Comparison of ENCODE assay signal across 36 cellular contexts in genomic region chr22:25626146-25626992, GRCh38.
DNase-seq lines count a peak whose midpoint lies in the region; ATAC-seq and TF ChIP-seq lines count a peak whose summit lies in the region.
"Had no signal": no experiment of that assay in that cellular context is flagged by ENCODE, and none has a peak within 500 bp of the region (broad histone marks: within the 10 kb centered on the region; RNA-seq: fewer than 3 reads in every experiment).

No MANE protein-coding gene starts in this region.

- H3K4me3 ChIP-seq in GM23338 (no peak overlapping the region), esophagus muscularis mucosa (no peak overlapping the region), A673 (ENCODE audit: low read depth, low read length, poor library complexity, severe bottlenecking) (no peak overlapping the region), foreskin fibroblast (ENCODE audit: low read depth in 1 of 2, low read length in 2 of 2) (no peak overlapping the region)
- H3K4me3 ChIP-seq: heart left ventricle, psoas muscle, sigmoid colon had no signal

- H3K27ac Mint-ChIP-seq in GM23338, result 0 out of 2 replicates have a peak overlapping the region, but pooled peaks have one; percentile 22
- no peak overlapping the region for H3K27ac Mint-ChIP-seq in stimulated activated memory B cell treated with anti-CD40 and anti-IgM and Interleukin-4, amounts not matched to agents 10 μg/mL and 1 μg/mL and 100 μg/mL, for 72 hours
- H3K27ac Mint-ChIP-seq: dendritic cell treated with granulocyte-macrophage colony-stimulating factor and Interleukin-4, amounts not matched to agents 40 ng/mL and 50 ng/mL, for 4 days; endodermal cell; HFFc6; stimulated activated effector memory CD8-positive, alpha-beta T cell treated with anti-CD3 and anti-CD28 coated beads, Interleukin-12 subunit alpha, Interleukin-12 subunit beta, amount 100 ng/mL, for 72 hours had no signal

- H3K4me1 ChIP-seq in GM23338 (ENCODE audit: insufficient read depth), result peaks cover 19% of the 10 kb centered on the region
- peaks cover 0 to 35% (median 26%) of the 10 kb centered on the region in 4 donors for H3K4me1 ChIP-seq in esophagus muscularis mucosa
- no peaks in the 10 kb centered on the region for H3K4me1 ChIP-seq in A673 (ENCODE audit: insufficient read depth, low read length, poor library complexity, severe bottlenecking)
- H3K4me1 ChIP-seq: psoas muscle had no signal

- WGBS in esophagus muscularis mucosa, result 90% methylated on average over 14 of the region's 14 CpGs

- ATAC-seq in GM23338, result no peak
- ATAC-seq in stimulated activated memory B cell treated with anti-CD40 and anti-IgM and Interleukin-4, amounts not matched to agents 10 μg/mL and 1 μg/mL and 100 μg/mL, for 72 hours, result peak; percentile 75
- ATAC-seq: esophagus mucosa; foreskin keratinocyte; heart left ventricle; left ventricle myocardium superior; psoas muscle; stimulated activated effector memory CD8-positive, alpha-beta T cell treated with anti-CD3 and anti-CD28 coated beads, Interleukin-12 subunit alpha, Interleukin-12 subunit beta, amount 100 ng/mL, for 72 hours had no signal

- no peak for TF ChIP-seq POLR2A in esophagus muscularis mucosa (IDR thresholded peaks at IDR 0.05; ENCODE audit: low read depth)

- H3K36me3 Mint-ChIP-seq in GM23338 (ENCODE audit: low read depth), result peaks cover 2% of the 10 kb centered on the region; the same call in 1 of the 3 replicates
- peaks cover 39% of the 10 kb centered on the region for H3K36me3 Mint-ChIP-seq in stimulated activated memory B cell treated with anti-CD40 and anti-IgM and Interleukin-4, amounts not matched to agents 10 μg/mL and 1 μg/mL and 100 μg/mL, for 72 hours
- H3K36me3 Mint-ChIP-seq: stimulated activated effector memory CD8-positive, alpha-beta T cell treated with anti-CD3 and anti-CD28 coated beads, Interleukin-12 subunit alpha, Interleukin-12 subunit beta, amount 100 ng/mL, for 72 hours had no signal

- H3K36me3 ChIP-seq in GM23338 (ENCODE audit: insufficient read depth), result no peaks in the 10 kb centered on the region
- no peaks in the 10 kb centered on the region for H3K36me3 ChIP-seq in esophagus muscularis mucosa
- H3K36me3 ChIP-seq in A673 (ENCODE audit: insufficient read depth, low read length, poor library complexity, severe bottlenecking), result no peaks in the 10 kb centered on the region
- H3K36me3 ChIP-seq: sigmoid colon had no signal

- no peak overlapping the region for H3K4me2 ChIP-seq in GM23338

- CTCF ChIA-PET in A673 (lab: Charles Lee), result no interaction called here

- H3F3A ChIP-seq in GM23338 (replicated peaks; ENCODE audit: low read depth), result no peaks in the 10 kb centered on the region

- H3K27me3 Mint-ChIP-seq in GM23338 (ENCODE audit: insufficient read depth, low read depth, poor library complexity), result no peaks in the 10 kb centered on the region
- H3K27me3 Mint-ChIP-seq in stimulated activated memory B cell treated with anti-CD40 and anti-IgM and Interleukin-4, amounts not matched to agents 10 μg/mL and 1 μg/mL and 100 μg/mL, for 72 hours, result no peaks in the 10 kb centered on the region
- H3K27me3 Mint-ChIP-seq: dendritic cell treated with granulocyte-macrophage colony-stimulating factor and Interleukin-4, amounts not matched to agents 40 ng/mL and 50 ng/mL, for 4 days had no signal

- H3K9me3 Mint-ChIP-seq in GM23338, result no peaks in the 10 kb centered on the region; the same call in 2 of the 3 replicates
- no peaks in the 10 kb centered on the region for H3K9me3 Mint-ChIP-seq in stimulated activated memory B cell treated with anti-CD40 and anti-IgM and Interleukin-4, amounts not matched to agents 10 μg/mL and 1 μg/mL and 100 μg/mL, for 72 hours
- H3K9me3 Mint-ChIP-seq: dendritic cell treated with granulocyte-macrophage colony-stimulating factor and Interleukin-4, amounts not matched to agents 40 ng/mL and 50 ng/mL, for 4 days; endodermal cell; stimulated activated effector memory CD8-positive, alpha-beta T cell treated with anti-CD3 and anti-CD28 coated beads, Interleukin-12 subunit alpha, Interleukin-12 subunit beta, amount 100 ng/mL, for 72 hours had no signal

- H4K20me1 ChIP-seq in GM23338 (replicated peaks; ENCODE audit: insufficient read depth), result peaks cover 16% of the 10 kb centered on the region

- intact Hi-C loops in esophagus muscularis mucosa (cut with DNase I) (no loop called here), A673 (cut with micrococcal nuclease; ENCODE audit: unreplicated experiment) (no loop called here)

- POLR2A ChIA-PET in A673 (lab: Charles Lee; ENCODE audit: low non-redundant PET), result no interaction called here

- H3K9me3 ChIP-seq in esophagus muscularis mucosa (no peaks in the 10 kb centered on the region), A673 (ENCODE audit: low read depth, low read length, poor library complexity, severe bottlenecking) (no peaks in the 10 kb centered on the region)
- H3K9me3 ChIP-seq: heart left ventricle, psoas muscle, sigmoid colon had no signal

- H2AFZ ChIP-seq in GM23338, result no peak overlapping the region

- H3K27me3 ChIP-seq in GM23338 (ENCODE audit: insufficient read depth), result no peaks in the 10 kb centered on the region
- H3K27me3 ChIP-seq in esophagus muscularis mucosa, result no peaks in the 10 kb centered on the region
- no peaks in the 10 kb centered on the region for H3K27me3 ChIP-seq in A673 (replicated peaks; ENCODE audit: insufficient read depth, low read depth, low read length, poor library complexity)
- H3K27me3 ChIP-seq: foreskin keratinocyte, heart left ventricle, sigmoid colon had no signal

- no TSS peak for BruUV-seq in A673 (replicated peaks; lab: Mats Ljungman, UMichigan)

- H3K9me2 ChIP-seq in GM23338 (ENCODE audit: insufficient read depth), result no peaks in the 10 kb centered on the region

- TF ChIP-seq CTCF in GM23338 (conservative IDR thresholded peaks at IDR 0.05; ENCODE audit: low read depth in 2 of 2) (no peak), esophagus muscularis mucosa (IDR thresholded peaks at IDR 0.05) (no peak), A673 (conservative IDR thresholded peaks at IDR 0.05; ENCODE audit: low read depth, low read length) (no peak), foreskin fibroblast (IDR thresholded peaks at IDR 0.05; ENCODE audit: low read depth, low read length) (no peak)

- DNase-seq in GM23338 (ENCODE audit: low spot score), result no peak
- peak; percentile 44 for DNase-seq in NCI-H526 treated with DMSO at 0.1 percent for 48 hours (lab: John Stamatoyannopoulos, UW)
- DNase-seq in esophagus muscularis mucosa (ENCODE audit: extremely low spot score), result peak; percentile 39
- no peak for DNase-seq in activated naive CD4-positive, alpha-beta T cell treated with Interleukin-2 at 50 U/mL for 16 hours
- no peak for DNase-seq in A673 (ENCODE audit: low spot score)
- DNase-seq in iPS-NIHi7 (ENCODE audit: extremely low spot score), result no peak
- DNase-seq in foreskin fibroblast, result no peak
- DNase-seq: activated CD4-positive, alpha-beta T cell treated with anti-CD3 and anti-CD28 coated beads for 48 hours; activated CD8-positive, alpha-beta memory T cell treated with anti-CD3 and anti-CD28 coated beads for 24 hours; activated gamma-delta T cell; activated T-cell treated with anti-CD3 and anti-CD28 coated beads for 4 hours; C1 segment of cervical spinal cord; central memory CD4-positive, alpha-beta T cell; COR-L47; endodermal cell; heart left ventricle; HFFc6; kidney; left ventricle myocardium superior; NCI-H1436; NCI-H226; NCI-H774; nucleus accumbens; OCI-M1; psoas muscle; sigmoid colon; stimulated activated CD4-positive, alpha-beta T cell treated with anti-CD3 and anti-CD28 coated beads, Interleukin-15, amount 100 ng/mL, for 24 hours; T1000; trophoblast cell; WERI-Rb-1 had no signal

- H3K27ac ChIP-seq in GM23338 (ENCODE audit: low read depth), result no peak overlapping the region
- no peak overlapping the region for H3K27ac ChIP-seq in esophagus muscularis mucosa (replicated peaks in 1 of 4)
- H3K27ac ChIP-seq in A673 (ENCODE audit: low read depth, low read length, poor library complexity, severe bottlenecking), result no peak overlapping the region
- H3K27ac ChIP-seq: foreskin keratinocyte, psoas muscle, RWPE1, sigmoid colon had no signal

- H3K79me2 ChIP-seq in GM23338 (replicated peaks; ENCODE audit: insufficient read depth), result peaks cover 26% of the 10 kb centered on the region

- no peak overlapping the region for H3K4me3 Mint-ChIP-seq in GM23338
- peak overlapping the region; percentile 30 for H3K4me3 Mint-ChIP-seq in stimulated activated memory B cell treated with anti-CD40 and anti-IgM and Interleukin-4, amounts not matched to agents 10 μg/mL and 1 μg/mL and 100 μg/mL, for 72 hours
- H3K4me3 Mint-ChIP-seq: dendritic cell treated with granulocyte-macrophage colony-stimulating factor and Interleukin-4, amounts not matched to agents 40 ng/mL and 50 ng/mL, for 4 days; endodermal cell; HFFc6; stimulated activated effector memory CD8-positive, alpha-beta T cell treated with anti-CD3 and anti-CD28 coated beads, Interleukin-12 subunit alpha, Interleukin-12 subunit beta, amount 100 ng/mL, for 72 hours had no signal

- peaks cover 30% of the 10 kb centered on the region for H3K4me1 Mint-ChIP-seq in GM23338
- H3K4me1 Mint-ChIP-seq in stimulated activated memory B cell treated with anti-CD40 and anti-IgM and Interleukin-4, amounts not matched to agents 10 μg/mL and 1 μg/mL and 100 μg/mL, for 72 hours, result peaks cover 43% of the 10 kb centered on the region
- H3K4me1 Mint-ChIP-seq: endodermal cell had no signal

- no peak for TF ChIP-seq EP300 in esophagus muscularis mucosa (IDR thresholded peaks at IDR 0.05)

TF ChIP-seq in GM23338, 12 proteins besides CTCF, POLR2A, EP300 and RAD21:
- no peak for TF ChIP-seq ZNF114 (CRISPR knock-in tag; IDR thresholded peaks at IDR 0.05)
- TF ChIP-seq STAT1 (IDR thresholded peaks at IDR 0.05; ENCODE audit: unreplicated experiment), result no peak
- TF ChIP-seq ETS1 (IDR thresholded peaks at IDR 0.05), result no peak
- TF ChIP-seq JUNB (IDR thresholded peaks at IDR 0.05; ENCODE audit: unreplicated experiment), result no peak

Comparison
In these comparisons a context has a peak if more than half of its experiments do, and no peak if none do; other contexts are left out.
1. DNase-seq: peak in NCI-H526 treated with DMSO at 0.1 percent for 48 hours (single experiment) and esophagus muscularis mucosa (single experiment); none in GM23338 (single experiment), activated naive CD4-positive, alpha-beta T cell treated with Interleukin-2 at 50 U/mL for 16 hours (single experiment), A673 (single experiment), iPS-NIHi7 (single experiment) and foreskin fibroblast (0 of 2).